In the genomic region with DNA sequence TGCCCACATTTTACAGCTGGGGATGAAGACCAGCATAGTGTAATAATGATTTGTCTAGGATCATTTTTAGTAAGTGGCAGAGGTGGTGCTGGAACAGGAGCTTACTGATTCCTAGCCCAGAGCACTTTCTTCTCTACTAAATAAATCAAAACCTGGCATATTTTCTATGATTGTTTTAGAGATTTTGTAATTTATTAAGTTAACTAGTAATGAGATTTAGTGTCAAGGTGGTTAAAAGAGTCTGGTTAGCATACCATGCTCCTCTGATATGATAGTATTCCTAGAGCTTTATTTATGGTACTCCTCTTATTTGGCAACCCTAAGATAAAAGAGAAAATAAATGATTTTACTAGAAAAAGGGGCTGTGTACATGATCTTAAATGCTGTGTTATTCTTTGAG, we compare ENCODE assay signal across 2 cellular contexts.
TF ChIP-seq lines count a peak whose summit lies in the region.

No MANE protein-coding gene starts in this region.

TF ChIP-seq in SK-N-SH treated with all-trans-retinoic acid at 6 μM for 48 hours, 23 proteins besides CTCF, POLR2A, EP300 and RAD21 (continued from another document):
- peak; percentile 53; the same call in 1 of the 2 replicates for TF ChIP-seq TSHZ2 (CRISPR knock-in tag; IDR thresholded peaks at IDR 0.05)
- no peak for TF ChIP-seq PPARA (CRISPR knock-in tag; IDR thresholded peaks at IDR 0.05; ENCODE audit: borderline replicate concordance)
- no peak for TF ChIP-seq BACH2 (CRISPR knock-in tag; IDR thresholded peaks at IDR 0.05; ENCODE audit: borderline replicate concordance)
- no peak for TF ChIP-seq SNAI2 (CRISPR knock-in tag; IDR thresholded peaks at IDR 0.05)
- TF ChIP-seq ZNF565 (CRISPR knock-in tag; conservative IDR thresholded peaks at IDR 0.05; ENCODE audit: low read depth) = no peak
- TF ChIP-seq ISL1 (CRISPR knock-in tag; IDR thresholded peaks at IDR 0.05) = peak; percentile 74
- TF ChIP-seq TOX (CRISPR knock-in tag; IDR thresholded peaks at IDR 0.05; ENCODE audit: borderline replicate concordance) = no peak

TF ChIP-seq in SK-N-SH, 30 proteins besides CTCF, POLR2A, EP300 and RAD21 (continued from another document):
- TF ChIP-seq IRF3 (IDR thresholded peaks at IDR 0.05; ENCODE audit: low read depth, low read length) = no peak
